In the genomic region with DNA sequence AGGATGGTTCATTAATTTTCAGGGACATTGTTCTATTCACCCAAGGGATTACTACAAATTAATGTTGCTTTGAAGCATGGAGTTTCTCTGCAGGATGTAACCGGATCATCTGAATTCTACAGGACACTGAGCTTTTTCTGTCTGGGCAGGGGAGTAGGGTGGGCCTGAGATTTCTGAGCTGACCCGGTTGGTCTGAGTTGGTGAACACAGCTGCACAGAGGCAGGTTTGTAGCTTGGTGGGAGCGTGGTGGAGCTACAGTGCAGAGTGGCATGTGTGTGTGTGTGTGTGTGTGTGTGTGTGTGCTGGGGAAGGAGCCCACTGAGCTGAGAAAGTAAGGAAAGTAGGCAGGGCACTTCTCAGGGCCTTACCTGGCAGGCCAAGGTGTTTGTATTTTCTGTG, we compare ENCODE assay signal across 6 cellular contexts.
"Had no signal": no experiment of that assay in that cellular context is flagged by ENCODE, and none has a peak within 500 bp of the region (broad histone marks: within the 10 kb centered on the region; RNA-seq: fewer than 3 reads in every experiment).

No MANE protein-coding gene starts in this region.

- H3K27me3 Mint-ChIP-seq: IgD-negative memory B cell had no signal

- H3K36me3 Mint-ChIP-seq: IgD-negative memory B cell had no signal

- H3K4me3 ChIP-seq: GM23338 had no signal

- H3K9me3 Mint-ChIP-seq: GM23338, H9, IgD-negative memory B cell had no signal

- DNase-seq: H9, HCEC 1CT, KG1 had no signal

- H3K27ac ChIP-seq: HL-60 had no signal

- H3K27ac Mint-ChIP-seq: GM23338, H9, IgD-negative memory B cell had no signal

- H3K4me3 Mint-ChIP-seq: GM23338, H9, IgD-negative memory B cell had no signal
